Comparison of ENCODE assay signal across 26 cellular contexts in genomic region chr10:71276873-71277272, GRCh38.
"Had no signal": no experiment of that assay in that cellular context is flagged by ENCODE, and none has a peak within 500 bp of the region (broad histone marks: within the 10 kb centered on the region; RNA-seq: fewer than 3 reads in every experiment).

No MANE protein-coding gene starts in this region.

- H3K9me3 ChIP-seq: ascending aorta, body of pancreas had no signal

- H3K4me3 ChIP-seq: ascending aorta, body of pancreas, K562, SK-N-MC had no signal

- ATAC-seq: activated CD8-positive, alpha-beta T cell treated with anti-CD3 and anti-CD28 coated beads, Interleukin-2, amount 10 ng/mL, durations not matched to agents 7 days and 5 days; body of pancreas; K562; Panc1; Right ventricle myocardium inferior had no signal

- H3K4me1 ChIP-seq: ascending aorta, body of pancreas had no signal

- DNase-seq: activated CD4-positive, alpha-beta T cell treated with anti-CD3 and anti-CD28 coated beads for 48 hours; activated CD4-positive, alpha-beta T cell treated with anti-CD3 and anti-CD28 coated beads, Interleukin-2, amount 50 U/mL, for 4 hours; activated CD4-positive, CD25-positive, alpha-beta regulatory T cell treated with anti-CD3 and anti-CD28 coated beads, Interleukin-2, amount 50 U/mL, for 72 hours; activated CD8-positive, alpha-beta T cell treated with anti-CD3 and anti-CD28 coated beads, Interleukin-2, amount 10 ng/mL, durations not matched to agents 7 days and 5 days; activated effector memory CD4-positive, alpha-beta T cell treated with Interleukin-2 at 50 U/mL for 16 hours; activated naive CD4-positive, alpha-beta T cell; activated T-cell treated with anti-CD3 and anti-CD28 coated beads, Interleukin-2, amount 50 U/mL, for 24 hours; body of pancreas; Karpas-422; MM.1S; NCI-H1105; NCI-H146; NCI-H187 treated with DMSO at 0.1 percent for 48 hours; NCI-H2081 treated with DMSO at 0.1 percent for 48 hours; NCI-H345; NCI-H510A; NCI-H526 treated with DMSO at 0.1 percent for 48 hours; NK-92 treated with Interleukin-12 subunit alpha and Interleukin-12 subunit beta, amount 100 ng/mL, for 24 hours; OCI-M1; RPMI8226; SW 1271 had no signal

- H3K27ac ChIP-seq: ascending aorta, body of pancreas, SK-N-MC had no signal

- H3K27me3 ChIP-seq: ascending aorta, body of pancreas had no signal
